Comparison of ENCODE assay signal across 18 cellular contexts in the genomic region with DNA sequence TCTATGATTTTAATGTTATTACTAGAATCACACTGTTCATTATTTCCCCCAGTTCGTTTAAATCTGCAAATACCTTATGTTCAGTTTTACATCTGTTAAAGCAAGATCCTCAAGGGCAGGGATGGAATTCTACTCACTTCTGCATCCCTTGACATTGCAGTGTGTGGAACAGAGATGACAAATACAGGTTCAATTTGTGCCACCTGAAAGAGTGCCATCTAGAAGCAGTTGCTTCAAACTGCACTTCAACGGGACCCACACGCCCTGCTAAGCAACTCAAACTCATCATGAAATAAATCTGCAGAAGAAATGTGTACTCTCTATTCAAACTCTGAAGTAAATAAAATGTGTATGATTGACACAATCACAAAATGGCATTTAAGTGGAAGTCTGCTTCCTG. TPM values are rescaled to one million over a fixed set of nuclear protein-coding genes. Genes with fewer than 3 reads are reported as not detected.
A peak's percentile ranks its signal among the peaks of the same experiment; 100 is the strongest.
DNase-seq lines count a peak whose midpoint lies in the region; ATAC-seq and TF ChIP-seq lines count a peak whose summit lies in the region.
"Had no signal": no experiment of that assay in that cellular context is flagged by ENCODE, and none has a peak within 500 bp of the region (broad histone marks: within the 10 kb centered on the region; RNA-seq: fewer than 3 reads in every experiment).

No MANE protein-coding gene starts in this region.

- peak overlapping the region; percentile 64; the same call in 1 of the 2 replicates for H3K4me2 ChIP-seq in DOHH2 (ENCODE audit: low read length)
- no peak overlapping the region for H3K4me2 ChIP-seq in OCI-LY7 (ENCODE audit: low read length)
- no peak overlapping the region for H3K4me2 ChIP-seq in SK-N-SH

- TF ChIP-seq EP300 in SK-N-SH (IDR thresholded peaks at IDR 0.05; ENCODE audit: borderline replicate concordance in 1 of 2, low read depth in 1 of 2, low read length in 1 of 2) = no peak

- peaks cover 71% of the 10 kb centered on the region for H3K36me3 ChIP-seq in DOHH2 (ENCODE audit: control insufficient read depth, low read length)
- H3K36me3 ChIP-seq in OCI-LY7 (ENCODE audit: insufficient read depth, low read length) = peaks cover 100% of the 10 kb centered on the region
- no peaks in the 10 kb centered on the region for H3K36me3 ChIP-seq in SK-N-SH (replicated peaks in 1 of 2; ENCODE audit: control insufficient read depth in 1 of 2, insufficient read depth in 2 of 2, low read length in 1 of 2)
- H3K36me3 ChIP-seq: BLaER1 treated with 17β-estradiol and CSF1 and Interleukin-3, amounts not matched to agents 10 nM and 100 nM; gastrocnemius medialis had no signal

- no peaks in the 10 kb centered on the region for H3K9me2 ChIP-seq in DOHH2 (replicated peaks; ENCODE audit: control insufficient read depth, low read length)
- H3K9me2 ChIP-seq in OCI-LY7 (ENCODE audit: insufficient read depth, low read length) = no peaks in the 10 kb centered on the region
- H3K9me2 ChIP-seq in SK-N-SH = no peaks in the 10 kb centered on the region

- H3K27ac ChIP-seq in DOHH2 (ENCODE audit: low read depth, low read length) (peak overlapping the region; percentile 75), OCI-LY7 (ENCODE audit: low read depth, low read length, poor library complexity, severe bottlenecking) (no peak overlapping the region), SK-N-SH (ENCODE audit: low read depth in 2 of 2, low read length in 1 of 2) (no peak overlapping the region)
- H3K27ac ChIP-seq: gastrocnemius medialis had no signal

- DNase-seq in DMS53 (lab: John Stamatoyannopoulos, UW) (peak; percentile 6), DMS53 treated with DMSO at 0.1 percent for 48 hours (lab: John Stamatoyannopoulos, UW; ENCODE audit: unreplicated experiment) (no peak), OCI-LY7 (ENCODE audit: low spot score) (no peak), epithelial cell of proximal tubule (ENCODE audit: low read depth) (no peak), AG08395 (ENCODE audit: low spot score) (no peak), SK-N-SH (no peak)
- DNase-seq: 8988T; activated CD4-positive, CD25-positive, alpha-beta regulatory T cell; activated effector memory CD4-positive, alpha-beta T cell treated with Interleukin-2 at 50 U/mL for 16 hours; DMS 273 treated with DMSO at 0.1 percent for 48 hours; gastrocnemius medialis; HFFc6; kidney glomerular epithelial cell; NCI-H2029 treated with DMSO at 0.1 percent for 48 hours; NCI-H510A had no signal

- H3K79me2 ChIP-seq in DOHH2 (ENCODE audit: control insufficient read depth, low read length) (no peaks in the 10 kb centered on the region), OCI-LY7 (ENCODE audit: insufficient read depth, low read depth, low read length) (peaks cover 3% of the 10 kb centered on the region; the same call in 1 of the 2 replicates), SK-N-SH (ENCODE audit: insufficient read depth) (no peaks in the 10 kb centered on the region)

- no peaks in the 10 kb centered on the region for H3K27me3 ChIP-seq in DOHH2 (ENCODE audit: control insufficient read depth, low read length)
- no peaks in the 10 kb centered on the region for H3K27me3 ChIP-seq in SK-N-SH (ENCODE audit: insufficient read depth)
- H3K27me3 ChIP-seq: BLaER1 treated with 17β-estradiol and CSF1 and Interleukin-3, amounts not matched to agents 10 nM and 100 nM; gastrocnemius medialis had no signal

- CTCF ChIA-PET in OCI-LY7 (lab: Charles Lee; ENCODE audit: unreplicated experiment) (no interaction called here), SK-N-SH (lab: Yijun Ruan, JAX) (no interaction called here)

- H3F3A ChIP-seq in DOHH2 (ENCODE audit: control insufficient read depth, insufficient read depth) (peaks cover 14% of the 10 kb centered on the region; the same call in 1 of the 2 replicates), SK-N-SH (replicated peaks; ENCODE audit: insufficient read depth) (peaks cover 9% of the 10 kb centered on the region)

- no peaks in the 10 kb centered on the region for H4K20me1 ChIP-seq in DOHH2 (ENCODE audit: control insufficient read depth, insufficient read depth, low read depth, low read length)
- 0 out of 2 replicates have a peak, but pooled peaks cover 6% of the 10 kb centered on the region for H4K20me1 ChIP-seq in OCI-LY7 (ENCODE audit: insufficient read depth, low read length)
- H4K20me1 ChIP-seq in SK-N-SH (ENCODE audit: insufficient read depth) = no peaks in the 10 kb centered on the region
- H4K20me1 ChIP-seq: BLaER1 treated with 17β-estradiol and CSF1 and Interleukin-3, amounts not matched to agents 10 nM and 100 nM had no signal

- BruUV-seq in OCI-LY7 (replicated peaks; lab: Mats Ljungman, UMichigan) = no TSS peak

- POLR2A ChIA-PET in OCI-LY7 (lab: Charles Lee) (no interaction called here), SK-N-SH (lab: Yijun Ruan, JAX) (no interaction called here)

- no peaks in the 10 kb centered on the region for H3K9me3 ChIP-seq in DOHH2 (ENCODE audit: control insufficient read depth, insufficient read depth, low read length)
- no peaks in the 10 kb centered on the region for H3K9me3 ChIP-seq in OCI-LY7 (ENCODE audit: low read length)
- no peaks in the 10 kb centered on the region for H3K9me3 ChIP-seq in SK-N-SH
- H3K9me3 ChIP-seq: gastrocnemius medialis had no signal

- H2AFZ ChIP-seq in OCI-LY7 (ENCODE audit: low read length) (no peak overlapping the region), SK-N-SH (ENCODE audit: low read depth) (no peak overlapping the region)

- no peak overlapping the region for H3K9ac ChIP-seq in SK-N-SH

- WGBS in SK-N-SH (ENCODE audit: low lambda C conversion rate) = 76% methylated on average over 3 of the region's 3 CpGs

- intact Hi-C loops in OCI-LY7 (cut with micrococcal nuclease; ENCODE audit: unreplicated experiment) = no loop called here

- TF ChIP-seq CTCF in DOHH2 (IDR thresholded peaks at IDR 0.05; ENCODE audit: low read depth, low read length, poor library complexity, severe bottlenecking) (peak; percentile 61), OCI-LY7 (conservative IDR thresholded peaks at IDR 0.05; ENCODE audit: low read length) (peak; percentile 62), epithelial cell of proximal tubule (conservative IDR thresholded peaks at IDR 0.05; ENCODE audit: low read depth, low read length) (peak; percentile 14), SK-N-SH (IDR thresholded peaks at IDR 0.05) (no peak)

- ATAC-seq in GM21528 (IDR thresholded peaks at IDR 0.05; ENCODE audit: low FRiP score, unreplicated experiment) = no peak
- ATAC-seq: gastrocnemius medialis had no signal

- H3K4me1 ChIP-seq in DOHH2 (ENCODE audit: control insufficient read depth, low read length) = peaks cover 49% of the 10 kb centered on the region
- peaks cover 24% of the 10 kb centered on the region for H3K4me1 ChIP-seq in OCI-LY7 (ENCODE audit: insufficient read depth, low read length, poor library complexity, severe bottlenecking)
- H3K4me1 ChIP-seq in SK-N-SH (ENCODE audit: control insufficient read depth in 1 of 2, insufficient read depth in 2 of 2, low read depth in 1 of 2, low read length in 1 of 2) = peaks cover 5 to 27% of the 10 kb centered on the region in 2 experiments; a peak in 2 of 4 replicates
- H3K4me1 ChIP-seq: gastrocnemius medialis had no signal

- TF ChIP-seq RAD21 in SK-N-SH (IDR thresholded peaks at IDR 0.05; ENCODE audit: low read length) = no peak

- H3K4me3 ChIP-seq in DOHH2 (ENCODE audit: low read length) = no peak overlapping the region
- H3K4me3 ChIP-seq in OCI-LY7 (ENCODE audit: low read depth, low read length, poor library complexity, severe bottlenecking) = no peak overlapping the region
- H3K4me3 ChIP-seq in epithelial cell of proximal tubule (ENCODE audit: low read depth, low read length) = no peak overlapping the region
- H3K4me3 ChIP-seq in SK-N-SH (ENCODE audit: low read depth in 2 of 2, low read length in 1 of 2) = no peak overlapping the region
- H3K4me3 ChIP-seq: BLaER1 treated with 17β-estradiol and CSF1 and Interleukin-3, amounts not matched to agents 10 nM and 100 nM; gastrocnemius medialis had no signal

TF ChIP-seq in SK-N-SH, 30 proteins besides CTCF, POLR2A, EP300 and RAD21 (continues in another document):
- no peak for TF ChIP-seq MXI1 (IDR thresholded peaks at IDR 0.05; ENCODE audit: low read depth, low read length)
- no peak for TF ChIP-seq FOXM1 (IDR thresholded peaks at IDR 0.05; ENCODE audit: low read depth)
- TF ChIP-seq, protein P1, sequence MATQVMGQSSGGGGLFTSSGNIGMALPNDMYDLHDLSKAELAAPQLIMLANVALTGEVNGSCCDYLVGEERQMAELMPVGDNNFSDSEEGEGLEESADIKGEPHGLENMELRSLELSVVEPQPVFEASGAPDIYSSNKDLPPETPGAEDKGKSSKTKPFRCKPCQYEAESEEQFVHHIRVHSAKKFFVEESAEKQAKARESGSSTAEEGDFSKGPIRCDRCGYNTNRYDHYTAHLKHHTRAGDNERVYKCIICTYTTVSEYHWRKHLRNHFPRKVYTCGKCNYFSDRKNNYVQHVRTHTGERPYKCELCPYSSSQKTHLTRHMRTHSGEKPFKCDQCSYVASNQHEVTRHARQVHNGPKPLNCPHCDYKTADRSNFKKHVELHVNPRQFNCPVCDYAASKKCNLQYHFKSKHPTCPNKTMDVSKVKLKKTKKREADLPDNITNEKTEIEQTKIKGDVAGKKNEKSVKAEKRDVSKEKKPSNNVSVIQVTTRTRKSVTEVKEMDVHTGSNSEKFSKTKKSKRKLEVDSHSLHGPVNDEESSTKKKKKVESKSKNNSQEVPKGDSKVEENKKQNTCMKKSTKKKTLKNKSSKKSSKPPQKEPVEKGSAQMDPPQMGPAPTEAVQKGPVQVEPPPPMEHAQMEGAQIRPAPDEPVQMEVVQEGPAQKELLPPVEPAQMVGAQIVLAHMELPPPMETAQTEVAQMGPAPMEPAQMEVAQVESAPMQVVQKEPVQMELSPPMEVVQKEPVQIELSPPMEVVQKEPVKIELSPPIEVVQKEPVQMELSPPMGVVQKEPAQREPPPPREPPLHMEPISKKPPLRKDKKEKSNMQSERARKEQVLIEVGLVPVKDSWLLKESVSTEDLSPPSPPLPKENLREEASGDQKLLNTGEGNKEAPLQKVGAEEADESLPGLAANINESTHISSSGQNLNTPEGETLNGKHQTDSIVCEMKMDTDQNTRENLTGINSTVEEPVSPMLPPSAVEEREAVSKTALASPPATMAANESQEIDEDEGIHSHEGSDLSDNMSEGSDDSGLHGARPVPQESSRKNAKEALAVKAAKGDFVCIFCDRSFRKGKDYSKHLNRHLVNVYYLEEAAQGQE (IDR thresholded peaks at IDR 0.05; ENCODE audit: low read depth, low read length) = no peak
- no peak for TF ChIP-seq RXRA (IDR thresholded peaks at IDR 0.05; ENCODE audit: borderline replicate concordance, low read depth)
- no peak for TF ChIP-seq EZH2phosphoT487 (IDR thresholded peaks at IDR 0.05; ENCODE audit: borderline replicate concordance, low read depth)

RNA-seq across cellular contexts. Expression of gene RUBCNL, which starts 44.5 kb away (rescaled TPM):
- total RNA-seq in OCI-LY7 (2014; rRNA removed; shearing (Covaris generic)) = 316 and 383 TPM in 2 replicates
- 352 and 446 TPM in 2 replicates for total RNA-seq in OCI-LY7 (2022)
- 0.29 TPM in 1 of 2 replicates, not detected in the other for total RNA-seq in epithelial cell of proximal tubule
- 0.07 and 0.10 TPM in 2 replicates for polyA plus RNA-seq in SK-N-SH (2012; rRNA removed)
- polyA plus RNA-seq in SK-N-SH (2012; cell fraction: cytosol; rRNA removed) = 0.07 and 0.12 TPM in 2 replicates
- 0.18 and 0.24 TPM in 2 replicates for polyA plus RNA-seq in SK-N-SH (2012; cell fraction: nucleus; rRNA removed)
- total RNA-seq: HFFc6 had no signal

Comparison
In these comparisons a context has a peak if more than half of its experiments do, and no peak if none do; other contexts are left out.
1. RNA of gene RUBCNL, which starts 44.5 kb away (total RNA-seq): 316 to 446 TPM in OCI-LY7; 0.29 TPM in epithelial cell of proximal tubule; every median in the first group is over 100 times any median in the second.